In the genomic region with DNA sequence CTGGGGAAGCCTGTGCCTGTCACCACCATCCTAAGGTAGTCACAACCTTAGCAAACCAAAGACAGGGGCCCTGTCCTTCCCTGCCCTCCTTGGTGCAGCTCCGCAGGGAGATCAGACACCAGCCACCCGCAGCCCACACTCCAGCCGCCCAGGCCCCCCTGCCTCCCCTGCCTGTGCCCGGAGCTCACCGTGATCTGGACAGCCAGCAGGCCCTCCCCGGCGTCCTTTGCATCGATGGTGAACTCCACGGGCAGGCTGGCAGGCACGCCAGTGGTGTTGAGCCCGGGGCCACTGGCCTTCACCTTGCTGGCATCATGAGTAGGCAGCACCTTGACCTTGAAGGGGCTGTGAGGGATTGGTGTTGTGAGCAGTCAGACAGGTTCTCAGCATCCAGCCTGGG, we compare ENCODE assay signal across 1 cellular context.
TF ChIP-seq lines count a peak whose summit lies in the region.

No MANE protein-coding gene starts in this region.

TF ChIP-seq in GM23338, 12 proteins besides CTCF, POLR2A, EP300 and RAD21:
- TF ChIP-seq, protein P1, sequence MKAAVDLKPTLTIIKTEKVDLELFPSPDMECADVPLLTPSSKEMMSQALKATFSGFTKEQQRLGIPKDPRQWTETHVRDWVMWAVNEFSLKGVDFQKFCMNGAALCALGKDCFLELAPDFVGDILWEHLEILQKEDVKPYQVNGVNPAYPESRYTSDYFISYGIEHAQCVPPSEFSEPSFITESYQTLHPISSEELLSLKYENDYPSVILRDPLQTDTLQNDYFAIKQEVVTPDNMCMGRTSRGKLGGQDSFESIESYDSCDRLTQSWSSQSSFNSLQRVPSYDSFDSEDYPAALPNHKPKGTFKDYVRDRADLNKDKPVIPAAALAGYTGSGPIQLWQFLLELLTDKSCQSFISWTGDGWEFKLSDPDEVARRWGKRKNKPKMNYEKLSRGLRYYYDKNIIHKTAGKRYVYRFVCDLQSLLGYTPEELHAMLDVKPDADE (IDR thresholded peaks at IDR 0.05): no peak
- no peak for TF ChIP-seq EZH2phosphoT487 (IDR thresholded peaks at IDR 0.05; ENCODE audit: unreplicated experiment)
- TF ChIP-seq NANOG (IDR thresholded peaks at IDR 0.05; ENCODE audit: borderline replicate concordance): no peak
- TF ChIP-seq POLR2AphosphoS5 (IDR thresholded peaks at IDR 0.05; ENCODE audit: low read depth): no peak
- TF ChIP-seq ZNF331 (CRISPR knock-in tag; IDR thresholded peaks at IDR 0.05; ENCODE audit: low read depth): no peak
- no peak for TF ChIP-seq EZH2 (IDR thresholded peaks at IDR 0.05; ENCODE audit: low read depth, unreplicated experiment)
- TF ChIP-seq STAT1 (IDR thresholded peaks at IDR 0.05; ENCODE audit: unreplicated experiment): no peak
- TF ChIP-seq, protein P2, sequence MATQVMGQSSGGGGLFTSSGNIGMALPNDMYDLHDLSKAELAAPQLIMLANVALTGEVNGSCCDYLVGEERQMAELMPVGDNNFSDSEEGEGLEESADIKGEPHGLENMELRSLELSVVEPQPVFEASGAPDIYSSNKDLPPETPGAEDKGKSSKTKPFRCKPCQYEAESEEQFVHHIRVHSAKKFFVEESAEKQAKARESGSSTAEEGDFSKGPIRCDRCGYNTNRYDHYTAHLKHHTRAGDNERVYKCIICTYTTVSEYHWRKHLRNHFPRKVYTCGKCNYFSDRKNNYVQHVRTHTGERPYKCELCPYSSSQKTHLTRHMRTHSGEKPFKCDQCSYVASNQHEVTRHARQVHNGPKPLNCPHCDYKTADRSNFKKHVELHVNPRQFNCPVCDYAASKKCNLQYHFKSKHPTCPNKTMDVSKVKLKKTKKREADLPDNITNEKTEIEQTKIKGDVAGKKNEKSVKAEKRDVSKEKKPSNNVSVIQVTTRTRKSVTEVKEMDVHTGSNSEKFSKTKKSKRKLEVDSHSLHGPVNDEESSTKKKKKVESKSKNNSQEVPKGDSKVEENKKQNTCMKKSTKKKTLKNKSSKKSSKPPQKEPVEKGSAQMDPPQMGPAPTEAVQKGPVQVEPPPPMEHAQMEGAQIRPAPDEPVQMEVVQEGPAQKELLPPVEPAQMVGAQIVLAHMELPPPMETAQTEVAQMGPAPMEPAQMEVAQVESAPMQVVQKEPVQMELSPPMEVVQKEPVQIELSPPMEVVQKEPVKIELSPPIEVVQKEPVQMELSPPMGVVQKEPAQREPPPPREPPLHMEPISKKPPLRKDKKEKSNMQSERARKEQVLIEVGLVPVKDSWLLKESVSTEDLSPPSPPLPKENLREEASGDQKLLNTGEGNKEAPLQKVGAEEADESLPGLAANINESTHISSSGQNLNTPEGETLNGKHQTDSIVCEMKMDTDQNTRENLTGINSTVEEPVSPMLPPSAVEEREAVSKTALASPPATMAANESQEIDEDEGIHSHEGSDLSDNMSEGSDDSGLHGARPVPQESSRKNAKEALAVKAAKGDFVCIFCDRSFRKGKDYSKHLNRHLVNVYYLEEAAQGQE (IDR thresholded peaks at IDR 0.05; ENCODE audit: unreplicated experiment): no peak
- TF ChIP-seq ZNF114 (CRISPR knock-in tag; IDR thresholded peaks at IDR 0.05): no peak
